In the genomic region with DNA sequence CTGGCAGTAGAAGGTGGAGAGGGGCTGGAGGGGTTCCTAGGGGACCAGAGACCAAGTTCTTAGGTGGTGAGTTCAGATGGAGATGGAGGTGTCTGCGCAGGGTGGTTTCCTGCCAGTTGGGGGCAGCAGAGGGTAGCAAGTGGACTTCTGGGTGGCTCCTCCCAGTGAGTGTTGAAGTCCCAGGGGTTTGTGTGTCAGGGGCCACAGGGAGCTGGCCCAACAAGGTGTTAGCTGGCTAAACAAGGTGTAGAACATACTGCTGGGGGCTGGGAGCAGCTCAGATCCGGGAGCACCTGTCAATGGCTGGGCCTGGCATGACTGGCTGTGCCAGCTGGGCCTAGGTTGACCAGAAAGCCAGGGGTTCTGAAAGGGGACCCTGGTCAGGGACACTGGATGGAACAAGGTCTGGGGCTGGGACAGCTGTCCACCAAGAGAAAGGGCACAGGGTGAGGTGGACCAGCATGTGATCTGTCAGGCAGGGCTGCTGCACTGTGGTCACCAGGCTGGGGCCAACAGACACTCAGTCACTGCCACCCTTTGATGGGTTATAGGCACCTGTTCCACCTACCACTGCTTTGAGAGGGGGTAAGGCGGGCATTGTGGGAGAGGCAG, we compare ENCODE assay signal across 8 cellular contexts. TPM values are rescaled to one million over a fixed set of nuclear protein-coding genes. Genes with fewer than 3 reads are reported as not detected.
DNase-seq lines count a peak whose midpoint lies in the region; ATAC-seq, FAIRE-seq and TF ChIP-seq lines count a peak whose summit lies in the region.

No MANE protein-coding gene starts in this region.

- H2BK120ac ChIP-seq in trophoblast cell (ENCODE audit: insufficient read depth, low read length, poor library complexity): no peak overlapping the region

- H3K4me1 Mint-ChIP-seq in activated naive CD4-positive, alpha-beta T cell treated with anti-CD3 and anti-CD28 coated beads, Interleukin-2, amount 10 ng/mL, durations not matched to agents 7 days and 5 days: no peaks in the 10 kb centered on the region
- peaks cover 10% of the 10 kb centered on the region for H3K4me1 Mint-ChIP-seq in glutamatergic neuron (ENCODE audit: low read depth, unreplicated experiment)

- FAIRE-seq in A549 (lab: Jason Lieb, UNC): no peak

- H2BK5ac ChIP-seq in trophoblast cell (ENCODE audit: low read depth, low read length, poor library complexity): no peak overlapping the region

- whole genome bisulfite sequencing in A549 (ENCODE audit: missing lambda C conversion rate): 4% methylated on average over 3 of the region's 3 CpGs
- WGBS in trophoblast cell (ENCODE audit: extremely low coverage, insufficient coverage, insufficient read length): no CpG with 5 or more reads among the region's 3 CpGs

- CTCF ChIA-PET in A549 (lab: Yijun Ruan, JAX): interaction anchor here (0.6 to 7.5 kb wide), 55 partner anchors 9 to 408 kb away, joined by 3 to 87 read pairs (median 4); no protein-coding TSS in a partner anchor
- CTCF ChIA-PET in activated naive CD4-positive, alpha-beta T cell treated with anti-CD3 and anti-CD28 coated beads, Interleukin-2, amount 10 ng/mL, durations not matched to agents 7 days and 5 days (lab: Charles Lee): interaction anchor here (0.6 to 10.6 kb wide), 22 partner anchors 10 to 435 kb away, joined by 3 to 89 read pairs (median 4); no protein-coding TSS in a partner anchor

- no peak overlapping the region for H4K12ac ChIP-seq in trophoblast cell (ENCODE audit: low read depth, low read length)

- no peaks in the 10 kb centered on the region for H3K27me3 ChIP-seq in trophoblast cell (ENCODE audit: insufficient read depth, low read length)

- H2AK5ac ChIP-seq in trophoblast cell (ENCODE audit: low read length): no peak overlapping the region

- no peak overlapping the region for H3K9ac ChIP-seq in trophoblast cell (ENCODE audit: low read length)

- H3K9me3 Mint-ChIP-seq in activated naive CD4-positive, alpha-beta T cell treated with anti-CD3 and anti-CD28 coated beads, Interleukin-2, amount 10 ng/mL, durations not matched to agents 7 days and 5 days: no peaks in the 10 kb centered on the region
- peaks cover 4% of the 10 kb centered on the region for H3K9me3 Mint-ChIP-seq in glutamatergic neuron (ENCODE audit: unreplicated experiment)

- TF ChIP-seq POLR2A in A549 (IDR thresholded peaks at IDR 0.05; ENCODE audit: low read length): no peak

- H3K79me1 ChIP-seq in trophoblast cell (ENCODE audit: low read length): no peaks in the 10 kb centered on the region

- no peaks in the 10 kb centered on the region for H3K79me2 ChIP-seq in trophoblast cell (ENCODE audit: control insufficient read depth, insufficient read depth, low read length, poor library complexity)

- peak; percentile 84 to 92 for ATAC-seq in A549
- peak; percentile 64 for ATAC-seq in HG03520 (IDR thresholded peaks at IDR 0.05; ENCODE audit: unreplicated experiment)

- POLR2A ChIA-PET in A549 (lab: Yijun Ruan, JAX): no interaction called here

- no peak overlapping the region for H4K8ac ChIP-seq in trophoblast cell (ENCODE audit: low read depth, low read length)

- H2BK12ac ChIP-seq in trophoblast cell (ENCODE audit: low read length): no peak overlapping the region

- no peak overlapping the region for H3K27ac Mint-ChIP-seq in activated naive CD4-positive, alpha-beta T cell treated with anti-CD3 and anti-CD28 coated beads, Interleukin-2, amount 10 ng/mL, durations not matched to agents 7 days and 5 days
- H3K27ac Mint-ChIP-seq in glutamatergic neuron (ENCODE audit: unreplicated experiment): no peak overlapping the region

- no peak overlapping the region for H3K23ac ChIP-seq in trophoblast cell (ENCODE audit: low read length)

- H3K14ac ChIP-seq in trophoblast cell (ENCODE audit: low read length): no peak overlapping the region

- no peak overlapping the region for H3K4ac ChIP-seq in trophoblast cell (ENCODE audit: low read depth, low read length)

- no peak overlapping the region for H3K4me2 ChIP-seq in A549
- H3K4me2 ChIP-seq in trophoblast cell (ENCODE audit: low read length): no peak overlapping the region

- no peak overlapping the region for H4K91ac ChIP-seq in trophoblast cell (ENCODE audit: low read depth, low read length)

- H3K36me3 ChIP-seq in trophoblast cell (ENCODE audit: control insufficient read depth in 1 of 2, insufficient read depth in 2 of 2, low read length in 2 of 2): peaks cover 6 to 16% of the 10 kb centered on the region in 2 experiments

- H3K27ac ChIP-seq in A549 (no peak overlapping the region), trophoblast cell (ENCODE audit: low read depth, low read length) (no peak overlapping the region)

- no peak for TF ChIP-seq EP300 in A549 (IDR thresholded peaks at IDR 0.05)

- TF ChIP-seq RAD21 in A549 (conservative IDR thresholded peaks at IDR 0.05 in 1 of 2, IDR thresholded peaks at IDR 0.05 in 1 of 2): peak; percentile 85 to 88

- H3K27me3 Mint-ChIP-seq in activated naive CD4-positive, alpha-beta T cell treated with anti-CD3 and anti-CD28 coated beads, Interleukin-2, amount 10 ng/mL, durations not matched to agents 7 days and 5 days: peaks cover 42% of the 10 kb centered on the region
- peaks cover 13% of the 10 kb centered on the region for H3K27me3 Mint-ChIP-seq in glutamatergic neuron (ENCODE audit: unreplicated experiment)

- H3K9me3 ChIP-seq in A549: no peaks in the 10 kb centered on the region
- H3K9me3 ChIP-seq in trophoblast cell (ENCODE audit: insufficient read depth, low read depth, low read length): no peaks in the 10 kb centered on the region

- no peak overlapping the region for H3K4me3 Mint-ChIP-seq in activated naive CD4-positive, alpha-beta T cell treated with anti-CD3 and anti-CD28 coated beads, Interleukin-2, amount 10 ng/mL, durations not matched to agents 7 days and 5 days
- H3K4me3 Mint-ChIP-seq in glutamatergic neuron (ENCODE audit: unreplicated experiment): no peak overlapping the region

- H3K36me3 Mint-ChIP-seq in activated naive CD4-positive, alpha-beta T cell treated with anti-CD3 and anti-CD28 coated beads, Interleukin-2, amount 10 ng/mL, durations not matched to agents 7 days and 5 days: no peaks in the 10 kb centered on the region
- no peaks in the 10 kb centered on the region for H3K36me3 Mint-ChIP-seq in glutamatergic neuron (ENCODE audit: unreplicated experiment)

- TF ChIP-seq CTCF in A549 (IDR thresholded peaks at IDR 0.05) (peak; percentile 84), GM12864 (IDR thresholded peaks at IDR 0.05; ENCODE audit: low read depth, low read length, missing control alignments) (peak; percentile 94), glutamatergic neuron (IDR thresholded peaks at IDR 0.05; ENCODE audit: partially characterized antibody, unreplicated experiment) (peak; percentile 83)

- H3K4me1 ChIP-seq in A549 (no peaks in the 10 kb centered on the region), trophoblast cell (ENCODE audit: control insufficient read depth in 1 of 2, insufficient read depth in 2 of 2, low read length in 2 of 2) (peaks cover 2 to 7% of the 10 kb centered on the region in 2 experiments)

- no peak overlapping the region for H2AFZ ChIP-seq in trophoblast cell (ENCODE audit: insufficient read depth, low read length, poor library complexity)

- H3K4me3 ChIP-seq in A549: no peak overlapping the region
- H3K4me3 ChIP-seq in GM12864 (ENCODE audit: low read depth, low read length): no peak overlapping the region
- no peak overlapping the region for H3K4me3 ChIP-seq in trophoblast cell (ENCODE audit: low read depth, low read length)

- H3K18ac ChIP-seq in trophoblast cell (ENCODE audit: low read length): peak overlapping the region; percentile 28

- DNase-seq in A549 (ENCODE audit: low read depth in 1 of 2, low spot score in 1 of 2): peak; percentile 71 to 79
- peak; percentile 27 for DNase-seq in GM12864 (ENCODE audit: low read depth)
- DNase-seq in OCI-M2 (lab: John Stamatoyannopoulos, UW; ENCODE audit: unreplicated experiment): peak; percentile 10
- peak; percentile 83 for DNase-seq in activated naive CD4-positive, alpha-beta T cell treated with anti-CD3 and anti-CD28 coated beads, Interleukin-2, amount 10 ng/mL, durations not matched to agents 7 days and 5 days
- peak; percentile 87 for DNase-seq in glutamatergic neuron
- DNase-seq in trophoblast cell: peak; percentile 69 to 83
- DNase-seq in activated effector memory CD4-positive, alpha-beta T cell treated with anti-CD3 and anti-CD28 coated beads, Interleukin-2, amount 50 U/mL, for 16 hours: no peak

TF ChIP-seq in A549, 52 proteins besides CTCF, POLR2A, EP300 and RAD21:
- no peak for TF ChIP-seq HEYL (CRISPR knock-in tag; IDR thresholded peaks at IDR 0.05)
- no peak for TF ChIP-seq MAFK (IDR thresholded peaks at IDR 0.05; ENCODE audit: partially characterized antibody)
- no peak for TF ChIP-seq EHMT2 (IDR thresholded peaks at IDR 0.05; ENCODE audit: low read depth)
- peak; percentile 75 for TF ChIP-seq SMC3 (IDR thresholded peaks at IDR 0.05)
- TF ChIP-seq, protein P1, sequence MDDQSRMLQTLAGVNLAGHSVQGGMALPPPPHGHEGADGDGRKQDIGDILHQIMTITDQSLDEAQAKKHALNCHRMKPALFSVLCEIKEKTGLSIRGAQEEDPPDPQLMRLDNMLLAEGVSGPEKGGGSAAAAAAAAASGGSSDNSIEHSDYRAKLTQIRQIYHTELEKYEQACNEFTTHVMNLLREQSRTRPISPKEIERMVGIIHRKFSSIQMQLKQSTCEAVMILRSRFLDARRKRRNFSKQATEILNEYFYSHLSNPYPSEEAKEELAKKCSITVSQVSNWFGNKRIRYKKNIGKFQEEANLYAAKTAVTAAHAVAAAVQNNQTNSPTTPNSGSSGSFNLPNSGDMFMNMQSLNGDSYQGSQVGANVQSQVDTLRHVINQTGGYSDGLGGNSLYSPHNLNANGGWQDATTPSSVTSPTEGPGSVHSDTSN (IDR thresholded peaks at IDR 0.05): no peak
- no peak for TF ChIP-seq ZNF302 (CRISPR knock-in tag; IDR thresholded peaks at IDR 0.05)
- no peak for TF ChIP-seq RNF2 (IDR thresholded peaks at IDR 0.05; ENCODE audit: borderline replicate concordance, low read depth)
- TF ChIP-seq RFX5 (IDR thresholded peaks at IDR 0.05): no peak
- no peak for TF ChIP-seq NR3C1 (IDR thresholded peaks at IDR 0.05)

RNA-seq across cellular contexts. Expression of a gene that starts 35.6 kb away (rescaled TPM):
- polyA plus RNA-seq in A549 (2011; rRNA removed): 9.4 and 9.7 TPM in 2 replicates
- 7.7 and 11.9 TPM in 2 replicates for polyA plus RNA-seq in A549 (2012; cell fraction: cytosol; rRNA removed)
- polyA plus RNA-seq in A549 (2012; cell fraction: nucleus; rRNA removed): 13.1 and 17.3 TPM in 2 replicates
- polyA plus RNA-seq in A549 (2017; fragmentation: RNase III; extraction: RNeasy Plus Mini Kit Qiagen cat#74134 plus additional on column Dnase treatment): 12.8 to 13.9 TPM (median 13.2 TPM) in 3 replicates
- polyA minus RNA-seq in A549 (2011; rRNA and poly(A)+ RNA removed): 22.4 and 25.6 TPM in 2 replicates
- 32.9 TPM for total RNA-seq in glutamatergic neuron (ENCODE audit: unreplicated experiment)
- 22.7 and 24.2 TPM in 2 replicates for polyA plus RNA-seq in trophoblast cell (2013)
